ENCODE assay signal across 13 cellular contexts in the genomic region with DNA sequence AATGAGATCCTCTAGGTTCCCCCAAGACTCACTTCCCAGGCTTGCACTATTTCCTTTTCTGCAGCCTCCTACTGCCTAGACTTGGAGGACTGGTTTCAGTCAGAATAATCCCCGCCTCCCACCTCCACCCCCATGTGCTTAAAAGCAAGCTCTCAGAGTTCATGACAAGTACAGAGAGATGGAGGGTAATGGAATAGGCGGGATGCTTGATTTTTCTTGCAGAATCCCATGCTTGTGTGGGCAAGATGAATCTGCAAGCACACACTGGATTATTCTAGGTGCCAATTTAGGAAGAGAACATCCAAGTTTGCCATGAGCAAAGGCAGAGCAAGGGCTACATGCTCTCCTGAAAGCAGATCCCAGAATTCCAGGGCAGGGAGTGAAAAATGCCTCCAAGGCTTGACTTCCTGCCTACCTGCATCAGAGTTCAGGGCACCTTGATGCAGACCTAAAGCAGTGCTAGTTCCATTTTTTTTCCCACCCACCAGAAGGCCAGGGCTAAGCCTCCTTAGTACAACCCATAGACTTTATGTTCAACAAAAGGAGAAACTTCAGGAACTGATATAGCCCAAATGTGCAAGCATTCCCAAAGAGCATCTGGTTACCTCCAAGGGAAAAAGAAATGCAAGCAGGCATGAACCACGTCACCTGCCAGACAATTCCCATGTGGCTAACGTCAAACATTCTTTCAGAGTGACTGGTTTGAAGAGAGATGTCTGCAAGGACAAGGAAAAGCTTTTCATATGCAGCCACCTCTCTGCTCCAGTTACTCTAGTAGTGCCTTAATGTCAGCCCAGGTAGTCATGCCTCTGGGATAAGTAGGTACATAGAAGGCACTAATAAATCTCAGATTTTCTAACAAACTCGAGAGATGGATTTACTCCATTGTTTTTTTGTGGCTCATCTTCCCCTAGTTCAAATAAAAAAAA.
DNase-seq lines count a peak whose midpoint lies in the region; ATAC-seq and TF ChIP-seq lines count a peak whose summit lies in the region.
"Had no signal": no experiment of that assay in that cellular context is flagged by ENCODE, and none has a peak within 500 bp of the region (broad histone marks: within the 10 kb centered on the region; RNA-seq: fewer than 3 reads in every experiment).

No MANE protein-coding gene starts in this region.

- H3K27ac ChIP-seq in CD4-positive, alpha-beta T cell (ENCODE audit: low read depth, low read length), result no peak overlapping the region
- H3K27ac ChIP-seq: lower lobe of right lung had no signal

- TF ChIP-seq CTCF in CD4-positive, alpha-beta T cell (IDR thresholded peaks at IDR 0.05), result no peak

- H3K27ac Mint-ChIP-seq in CD4-positive, alpha-beta T cell, result no peak overlapping the region
- H3K27ac Mint-ChIP-seq: effector memory CD8-positive, alpha-beta T cell; stimulated activated naive CD8-positive, alpha-beta T cell treated with anti-CD3 and anti-CD28 coated beads, Interleukin-15, Interleukin-2, amounts not matched to agents 100 ng/mL and 50 ng/mL, for 24 hours had no signal

- ATAC-seq in CD4-positive, alpha-beta T cell (ENCODE audit: poor library complexity), result no peak
- ATAC-seq: effector memory CD8-positive, alpha-beta T cell had no signal

- H3K36me3 Mint-ChIP-seq in CD4-positive, alpha-beta T cell (ENCODE audit: low read depth), result no peaks in the 10 kb centered on the region

- H3K9me3 Mint-ChIP-seq in CD4-positive, alpha-beta T cell, result no peaks in the 10 kb centered on the region
- H3K9me3 Mint-ChIP-seq: effector memory CD8-positive, alpha-beta T cell; IgD-negative memory B cell; stimulated activated naive CD8-positive, alpha-beta T cell treated with anti-CD3 and anti-CD28 coated beads, Interleukin-15, Interleukin-2, amounts not matched to agents 100 ng/mL and 50 ng/mL, for 24 hours had no signal

- peak; percentile 36 for DNase-seq in ACHN
- DNase-seq in HK-2 (ENCODE audit: unreplicated experiment), result peak; percentile 16
- DNase-seq in astrocyte of the hippocampus (ENCODE audit: low read depth, low spot score), result peak; percentile 85
- peak; percentile 78 for DNase-seq in kidney glomerular epithelial cell (lab: John Stamatoyannopoulos, UW)
- DNase-seq in activated effector memory CD4-positive, alpha-beta T cell treated with anti-CD3 and anti-CD28 coated beads, Interleukin-2, amount 50 U/mL, for 16 hours, result no peak
- no peak for DNase-seq in cerebellar cortex (ENCODE audit: low spot score)
- DNase-seq in G401 (ENCODE audit: low spot score), result no peak
- DNase-seq in CD4-positive, alpha-beta T cell, result no peak
- DNase-seq: effector memory CD8-positive, alpha-beta T cell; lower lobe of right lung; stimulated activated CD4-positive, alpha-beta T cell treated with anti-CD3 and anti-CD28 coated beads, Interleukin-12 subunit alpha, Interleukin-12 subunit beta, amount 100 ng/mL, for 4 hours had no signal

- intact Hi-C loops in CD4-positive, alpha-beta T cell (cut with DNase I, micrococcal nuclease), result loop anchor here in 1 of 2 experiments (10.0 kb wide), 1 partner anchor 68 kb away; no protein-coding TSS in a partner anchor

- CTCF ChIA-PET in CD4-positive, alpha-beta T cell (lab: Charles Lee), result no interaction called here

- POLR2A ChIA-PET in CD4-positive, alpha-beta T cell (lab: Charles Lee), result no interaction called here

- no peaks in the 10 kb centered on the region for H3K27me3 ChIP-seq in CD4-positive, alpha-beta T cell (ENCODE audit: control insufficient read depth, insufficient read depth, low read length)

- H3K9me3 ChIP-seq in CD4-positive, alpha-beta T cell (ENCODE audit: control insufficient read depth, low read length), result no peaks in the 10 kb centered on the region
- H3K9me3 ChIP-seq: lower lobe of right lung had no signal

- in situ Hi-C loops in ACHN (cut with HindIII; ENCODE audit: low pct_ligation_motif_present, low pct_unique_long_range_greater_than_20kb, low sequenced_read_pairs), result no loop called here
- in situ Hi-C loops in G401 (cut with HindIII; ENCODE audit: low sequenced_read_pairs), result no loop called here

- peaks cover 4% of the 10 kb centered on the region for H3K4me1 Mint-ChIP-seq in CD4-positive, alpha-beta T cell (ENCODE audit: low read depth)

- H3K4me3 Mint-ChIP-seq in CD4-positive, alpha-beta T cell, result no peak overlapping the region
- H3K4me3 Mint-ChIP-seq: effector memory CD8-positive, alpha-beta T cell; stimulated activated naive CD8-positive, alpha-beta T cell treated with anti-CD3 and anti-CD28 coated beads, Interleukin-15, Interleukin-2, amounts not matched to agents 100 ng/mL and 50 ng/mL, for 24 hours had no signal

- no peaks in the 10 kb centered on the region for H3K27me3 Mint-ChIP-seq in CD4-positive, alpha-beta T cell
- H3K27me3 Mint-ChIP-seq: IgD-negative memory B cell; stimulated activated naive CD8-positive, alpha-beta T cell treated with anti-CD3 and anti-CD28 coated beads, Interleukin-15, Interleukin-2, amounts not matched to agents 100 ng/mL and 50 ng/mL, for 24 hours had no signal

Comparison
In these comparisons a context has a peak if more than half of its experiments do, and no peak if none do; other contexts are left out.
1. DNase-seq: peak in ACHN (single experiment), HK-2 (single experiment), astrocyte of the hippocampus (single experiment) and kidney glomerular epithelial cell (single experiment); none in activated effector memory CD4-positive, alpha-beta T cell treated with anti-CD3 and anti-CD28 coated beads, Interleukin-2, amount 50 U/mL, for 16 hours (single experiment), cerebellar cortex (single experiment), G401 (single experiment) and CD4-positive, alpha-beta T cell (0 of 10).